In the genomic region with DNA sequence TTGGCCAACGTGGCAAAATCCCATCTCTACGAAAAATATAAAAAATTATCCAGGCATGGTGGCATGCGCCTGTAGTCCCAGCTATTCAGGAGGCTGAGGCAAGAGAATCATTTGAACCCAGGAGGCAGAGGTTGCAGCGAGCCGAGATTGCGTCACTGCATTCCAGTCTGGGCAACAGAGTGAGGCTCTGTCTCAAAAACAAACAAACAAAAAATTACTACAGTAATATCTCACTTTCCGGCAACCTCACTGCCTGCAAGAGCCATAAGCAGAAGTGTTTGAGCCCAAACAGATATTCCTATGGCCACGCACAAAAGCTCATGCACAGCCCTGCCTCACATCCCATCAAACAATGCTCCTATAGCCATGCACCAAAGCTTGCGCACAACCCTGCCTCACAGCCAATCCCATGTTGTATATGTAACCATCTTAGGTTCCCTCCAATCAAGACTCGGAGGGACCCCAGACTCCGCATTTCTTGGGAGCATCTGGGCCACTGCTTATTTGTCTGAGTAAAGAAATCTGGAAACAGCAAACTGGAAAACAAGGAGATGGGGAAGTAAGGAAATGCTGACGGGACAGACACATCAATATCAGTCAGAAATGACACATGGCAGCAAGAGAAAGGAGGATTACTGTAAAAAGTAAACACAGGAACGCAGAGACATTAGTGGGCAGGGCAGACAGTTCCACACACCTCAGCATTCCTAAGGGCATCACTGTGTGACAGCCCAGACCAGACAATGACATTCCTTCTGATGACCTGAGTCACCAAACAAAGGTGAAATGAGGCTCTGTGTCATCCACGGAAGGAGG, we compare ENCODE assay signal across 10 cellular contexts. TPM values are rescaled to one million over a fixed set of nuclear protein-coding genes. Genes with fewer than 3 reads are reported as not detected.
DNase-seq lines count a peak whose midpoint lies in the region; ATAC-seq and TF ChIP-seq lines count a peak whose summit lies in the region.
"Had no signal": no experiment of that assay in that cellular context is flagged by ENCODE, and none has a peak within 500 bp of the region (broad histone marks: within the 10 kb centered on the region; RNA-seq: fewer than 3 reads in every experiment).

No MANE protein-coding gene starts in this region.

- TF ChIP-seq CTCF in Calu3 (IDR thresholded peaks at IDR 0.05; ENCODE audit: unreplicated experiment) (no peak), colonic mucosa (IDR thresholded peaks at IDR 0.05) (no peak)

- peak overlapping the region; percentile 99 for H3K27ac Mint-ChIP-seq in Calu3 (ENCODE audit: unreplicated experiment)

- DNase-seq in Calu3 (peak; percentile 66), SJCRH30 (no peak), fibroblast of gingiva (ENCODE audit: low read depth) (peak; percentile 71), renal cortical epithelial cell (ENCODE audit: low read depth) (peak; percentile 43), colonic mucosa (no peak), DMS79 (lab: John Stamatoyannopoulos, UW) (no peak), NCI-H1436 (lab: John Stamatoyannopoulos, UW) (no peak)
- DNase-seq: GF-D8, occipital lobe had no signal

- CTCF ChIA-PET in Calu3 (lab: Charles Lee): interaction anchor here (0.6 to 2.5 kb wide), 5 partner anchors 9 to 106 kb away, joined by 3 to 14 read pairs (median 4); no protein-coding TSS in a partner anchor

- no TSS peak for BruUV-seq in Calu3 (replicated peaks; lab: Mats Ljungman, UMichigan)

- H3K9me3 Mint-ChIP-seq in Calu3 (ENCODE audit: low read depth, unreplicated experiment): peaks cover 1% of the 10 kb centered on the region

- no peaks in the 10 kb centered on the region for H3K27me3 Mint-ChIP-seq in Calu3 (ENCODE audit: unreplicated experiment)

- H3K4me3 Mint-ChIP-seq in Calu3 (ENCODE audit: low read depth, unreplicated experiment): peak overlapping the region; percentile 43

- H3K27ac ChIP-seq in SJCRH30 (peak overlapping the region; percentile 31; the same call in 1 of the 2 replicates), colonic mucosa (no peak overlapping the region)

- H3K9me3 ChIP-seq in SJCRH30 (replicated peaks) (no peaks in the 10 kb centered on the region), colonic mucosa (no peaks in the 10 kb centered on the region)

- peaks cover 31% of the 10 kb centered on the region for H3K4me1 ChIP-seq in SJCRH30
- H3K4me1 ChIP-seq in colonic mucosa: peaks cover 14% of the 10 kb centered on the region

- H3K36me3 Mint-ChIP-seq in Calu3 (ENCODE audit: insufficient read depth, unreplicated experiment): peaks cover 87% of the 10 kb centered on the region

- peaks cover 95% of the 10 kb centered on the region for H3K4me1 Mint-ChIP-seq in Calu3 (ENCODE audit: low read depth, unreplicated experiment)

- H3K9ac ChIP-seq in colonic mucosa (ENCODE audit: low read depth in 2 of 2, low read length in 2 of 2): no peak overlapping the region

- intact Hi-C loops in Calu3 (cut with micrococcal nuclease; ENCODE audit: unreplicated experiment) (no loop called here), colonic mucosa (cut with DNase I) (no loop called here)

- H3K27me3 ChIP-seq in SJCRH30 (no peaks in the 10 kb centered on the region), colonic mucosa (no peaks in the 10 kb centered on the region)

- ATAC-seq in HG02885 (IDR thresholded peaks at IDR 0.05; ENCODE audit: poor library complexity, unreplicated experiment): no peak

- H3K36me3 ChIP-seq in SJCRH30 (no peaks in the 10 kb centered on the region), colonic mucosa (no peaks in the 10 kb centered on the region)

- H3K4me3 ChIP-seq in SJCRH30 (no peak overlapping the region), colonic mucosa (no peak overlapping the region)

RNA-seq across cellular contexts. Expression of a gene that starts 37.1 kb away (rescaled TPM):
- 53.2 and 56.6 TPM in 2 replicates for total RNA-seq in Calu3 (2022)
- total RNA-seq in SJCRH30 (2014; rRNA removed; shearing (Covaris generic)): 14.8 and 16.0 TPM in 2 replicates
- total RNA-seq in renal cortical epithelial cell: 62.8 and 69.1 TPM in 2 replicates
- 10 to 100 TPM; 11.9 to 17.0 TPM for total RNA-seq in colonic mucosa

RNA-seq across cellular contexts. Expression of a gene that starts 39.6 kb away (rescaled TPM):
- total RNA-seq in Calu3 (2022): 217 and 293 TPM in 2 replicates
- 121 and 127 TPM in 2 replicates for total RNA-seq in SJCRH30 (2014; rRNA removed; shearing (Covaris generic))
- total RNA-seq in renal cortical epithelial cell: 69.3 and 234 TPM in 2 replicates
- total RNA-seq in colonic mucosa: 10 to 100 TPM; 41.5 to 58.4 TPM

RNA-seq across cellular contexts. Expression of a gene that starts 53.4 kb away (rescaled TPM):
- total RNA-seq in Calu3 (2022) (48.4 and 72.1 TPM in 2 replicates), renal cortical epithelial cell (2.8 and 6.2 TPM in 2 replicates), colonic mucosa (1 to 10 TPM; 5.1 to 9.4 TPM)
- total RNA-seq in SJCRH30 (2014; rRNA removed; shearing (Covaris generic)): 6.6 and 8.2 TPM in 2 replicates

Comparison
In these comparisons a context has a peak if more than half of its experiments do, and no peak if none do; other contexts are left out.
1. DNase-seq: peak in Calu3 (single experiment), fibroblast of gingiva (single experiment) and renal cortical epithelial cell (single experiment); none in SJCRH30 (0 of 2), colonic mucosa (single experiment), DMS79 (single experiment) and NCI-H1436 (single experiment).